12 cellular contexts compared by ENCODE assay signal in genomic region chr5:178642351-178642909, GRCh38. TPM values are rescaled to one million over a fixed set of nuclear protein-coding genes. Genes with fewer than 3 reads are reported as not detected.
DNase-seq lines count a peak whose midpoint lies in the region; ATAC-seq, FAIRE-seq and TF ChIP-seq lines count a peak whose summit lies in the region.
"Had no signal": no experiment of that assay in that cellular context is flagged by ENCODE, and none has a peak within 500 bp of the region (broad histone marks: within the 10 kb centered on the region; RNA-seq: fewer than 3 reads in every experiment).

No MANE protein-coding gene starts in this region.

- H3K4me3 ChIP-seq in AG04449 (ENCODE audit: low read depth, low read length) (no peak overlapping the region), adrenal gland (no peak overlapping the region), foreskin fibroblast (ENCODE audit: low read depth in 1 of 2, low read length in 2 of 2) (no peak overlapping the region)
- H3K4me3 ChIP-seq in naive thymus-derived CD4-positive, alpha-beta T cell (ENCODE audit: low read length), result no peak overlapping the region
- H3K4me3 ChIP-seq: BLaER1 treated with 17β-estradiol and CSF1 and Interleukin-3, amounts not matched to agents 10 nM and 100 nM; transverse colon had no signal

- no peaks in the 10 kb centered on the region for H3K9me3 ChIP-seq in adrenal gland (replicated peaks in 1 of 3)
- H3K9me3 ChIP-seq in naive thymus-derived CD4-positive, alpha-beta T cell (ENCODE audit: control insufficient read depth in 2 of 3, low read length in 3 of 3), result no peaks in the 10 kb centered on the region
- H3K9me3 ChIP-seq: transverse colon had no signal

- no peaks in the 10 kb centered on the region for H3K36me3 ChIP-seq in adrenal gland (replicated peaks in 1 of 2)
- no peaks in the 10 kb centered on the region for H3K36me3 ChIP-seq in naive thymus-derived CD4-positive, alpha-beta T cell (ENCODE audit: control insufficient read depth in 2 of 3, insufficient read depth in 3 of 3, low read length in 3 of 3)
- H3K36me3 ChIP-seq: BLaER1 treated with 17β-estradiol and CSF1 and Interleukin-3, amounts not matched to agents 10 nM and 100 nM; transverse colon had no signal

- no peaks in the 10 kb centered on the region for H3K36me3 Mint-ChIP-seq in HFFc6 (ENCODE audit: low read depth)
- H3K36me3 Mint-ChIP-seq in naive thymus-derived CD4-positive, alpha-beta T cell, result peaks cover 0 to 5% (median 0%) of the 10 kb centered on the region in 5 donors

- TF ChIP-seq POLR2A in adrenal gland (IDR thresholded peaks at IDR 0.05) (no peak), GM12892 (IDR thresholded peaks at IDR 0.05; ENCODE audit: low read depth, low read length) (no peak)

- WGBS in adrenal gland, 4 donors, result 33 to 81% (median 64%) methylated on average over 1 of the region's 1 CpG

- FAIRE-seq in GM12892 (lab: Jason Lieb, UNC), result no peak

- H3K4me1 ChIP-seq in adrenal gland (replicated peaks in 1 of 2), result no peaks in the 10 kb centered on the region
- H3K4me1 ChIP-seq in naive thymus-derived CD4-positive, alpha-beta T cell (ENCODE audit: control insufficient read depth in 2 of 2, insufficient read depth in 2 of 2, low read length in 2 of 2), result no peaks in the 10 kb centered on the region
- H3K4me1 ChIP-seq: transverse colon had no signal

- H3K27ac ChIP-seq in adrenal gland, result peak overlapping the region in 1 of 5 donors; percentile 22
- H3K27ac ChIP-seq in naive thymus-derived CD4-positive, alpha-beta T cell (ENCODE audit: low read depth, low read length), result no peak overlapping the region
- H3K27ac ChIP-seq: BLaER1 treated with 17β-estradiol and CSF1 and Interleukin-3, amounts not matched to agents 10 nM and 100 nM; transverse colon had no signal

- intact Hi-C loops in adrenal gland (cut with DNase I), result no loop called here
- intact Hi-C loops in naive thymus-derived CD4-positive, alpha-beta T cell (cut with micrococcal nuclease), result no loop called here

- POLR2A ChIA-PET in AG04449 (lab: Yijun Ruan, JAX), result interaction anchor here (0.6 to 1.1 kb wide), 2 partner anchors 16 to 17 kb away, joined by 3 to 6 read pairs; partner anchors contain the start of gene CLK4
- POLR2A ChIA-PET in naive thymus-derived CD4-positive, alpha-beta T cell (lab: Charles Lee), result no interaction called here

- peak overlapping the region; percentile 25; the same call in 1 of the 2 replicates for H3K4me3 Mint-ChIP-seq in HFFc6
- no peak overlapping the region for H3K4me3 Mint-ChIP-seq in naive thymus-derived CD4-positive, alpha-beta T cell
- H3K4me3 Mint-ChIP-seq: effector memory CD8-positive, alpha-beta T cell had no signal

- H3K27me3 Mint-ChIP-seq in HFFc6 (ENCODE audit: insufficient read depth), result peaks cover under 1% of the 10 kb centered on the region; the same call in 1 of the 2 replicates
- H3K27me3 Mint-ChIP-seq in naive thymus-derived CD4-positive, alpha-beta T cell, result peaks cover 0 to 5% (median 0%) of the 10 kb centered on the region in 5 donors

- peak; percentile 92 for DNase-seq in AG04449 (ENCODE audit: low read depth, low spot score)
- DNase-seq in HFFc6, result peak; percentile 91
- peak in 5 of 7 donors; percentile 19 to 50 (median 29) for DNase-seq in adrenal gland
- peak; percentile 82 to 96 for DNase-seq in foreskin fibroblast
- no peak for DNase-seq in GM12892 (ENCODE audit: insufficient read length)
- DNase-seq in naive thymus-derived CD4-positive, alpha-beta T cell, result no peak
- DNase-seq in stimulated activated naive CD4-positive, alpha-beta T cell treated with Interleukin-2 at 50 U/mL for 16 hours (lab: John Stamatoyannopoulos, UW), result no peak
- DNase-seq: activated CD4-positive, CD25-positive, alpha-beta regulatory T cell treated with anti-CD3 and anti-CD28 coated beads, Interleukin-2, amount 50 U/mL, for 72 hours; effector memory CD8-positive, alpha-beta T cell; transverse colon had no signal

- H3K27me3 ChIP-seq in adrenal gland, result no peaks in the 10 kb centered on the region
- no peaks in the 10 kb centered on the region for H3K27me3 ChIP-seq in naive thymus-derived CD4-positive, alpha-beta T cell (ENCODE audit: control insufficient read depth in 2 of 2, insufficient read depth in 2 of 2, low read length in 2 of 2)
- H3K27me3 ChIP-seq: BLaER1 treated with 17β-estradiol and CSF1 and Interleukin-3, amounts not matched to agents 10 nM and 100 nM; transverse colon had no signal

- TF ChIP-seq CTCF in AG04449 (IDR thresholded peaks at IDR 0.05; ENCODE audit: insufficient read depth, low read length, missing control alignments) (no peak), HFFc6 (IDR thresholded peaks at IDR 0.05) (no peak), adrenal gland (IDR thresholded peaks at IDR 0.05) (no peak), foreskin fibroblast (IDR thresholded peaks at IDR 0.05; ENCODE audit: low read depth, low read length) (no peak)

- H3K4me1 Mint-ChIP-seq in HFFc6 (ENCODE audit: low read depth), result peaks cover 37% of the 10 kb centered on the region
- H3K4me1 Mint-ChIP-seq in naive thymus-derived CD4-positive, alpha-beta T cell, result peaks cover 0 to 5% (median 0%) of the 10 kb centered on the region in 7 donors

- H3K27ac Mint-ChIP-seq in HFFc6, result peak overlapping the region; percentile 32
- H3K27ac Mint-ChIP-seq in naive thymus-derived CD4-positive, alpha-beta T cell, result no peak overlapping the region
- H3K27ac Mint-ChIP-seq: effector memory CD8-positive, alpha-beta T cell had no signal

- ATAC-seq in GM21737 (IDR thresholded peaks at IDR 0.05; ENCODE audit: unreplicated experiment), result no peak
- no peak for ATAC-seq in naive thymus-derived CD4-positive, alpha-beta T cell
- ATAC-seq: effector memory CD8-positive, alpha-beta T cell had no signal

- CTCF ChIA-PET in AG04449 (lab: Yijun Ruan, JAX), result no interaction called here
- CTCF ChIA-PET in naive thymus-derived CD4-positive, alpha-beta T cell (lab: Charles Lee), result no interaction called here

- H3K9me3 Mint-ChIP-seq in HFFc6, result no peaks in the 10 kb centered on the region
- peaks cover 0 to 18% (median 0%) of the 10 kb centered on the region in 11 donors for H3K9me3 Mint-ChIP-seq in naive thymus-derived CD4-positive, alpha-beta T cell
- H3K9me3 Mint-ChIP-seq: effector memory CD8-positive, alpha-beta T cell had no signal

RNA-seq across cellular contexts. Expression of gene CLK4, which starts 15.6 kb away (rescaled TPM):
- 10 to 100 TPM in 2 of 6 experiments, 1 to 10 TPM in 4; 8.5 to 11.7 (median 8.8) TPM for total RNA-seq in HFFc6 (2021; fragmentation: NEBNext Ultra II Directional; extraction: Animal tissue kit (Norgen Biotek cat#: 25700))
- total RNA-seq in adrenal gland, result 10 to 100 TPM in 7 of 8 donors, 1 to 10 TPM in 1; 7.3 to 44.6 (median 24.5) TPM
- 10 to 100 TPM; 15.1 to 57.0 (median 33.5) TPM for polyA plus RNA-seq in adrenal gland
- 13.8 TPM for polyA plus RNA-seq in GM12892 (2012; ENCODE audit: missing spikeins)
- total RNA-seq in naive thymus-derived CD4-positive, alpha-beta T cell, result 100 to 1,000 TPM in 3 of 5 experiments, 10 to 100 TPM in 2; 38.0 to 154 (median 106) TPM
- 10 to 100 TPM; 17.8 to 26.9 TPM for polyA plus RNA-seq in naive thymus-derived CD4-positive, alpha-beta T cell

RNA-seq across cellular contexts. Expression of gene COL23A1, which starts 52.2 kb away (rescaled TPM):
- total RNA-seq in HFFc6 (2021; fragmentation: NEBNext Ultra II Directional; extraction: Animal tissue kit (Norgen Biotek cat#: 25700)), result not detected
- 1 to 10 TPM in 3 of 8 donors, under 1 TPM in 5; 0.36 to 1.4 (median 0.88) TPM for total RNA-seq in adrenal gland
- 1 to 10 TPM in 2 of 3 donors, under 1 TPM in 1; 0.09 to 4.4 (median 2.4) TPM for polyA plus RNA-seq in adrenal gland
- not detected for polyA plus RNA-seq in GM12892 (2012; ENCODE audit: missing spikeins)
- total RNA-seq in naive thymus-derived CD4-positive, alpha-beta T cell, result under 1 TPM in 3 of 5 experiments, not detected in 2; 0.13 to 0.32 (median 0.22) TPM
- polyA plus RNA-seq in naive thymus-derived CD4-positive, alpha-beta T cell, result not detected

Comparison
In these comparisons a context has a peak if more than half of its experiments do, and no peak if none do; other contexts are left out.
1. DNase-seq: peak in AG04449 (single experiment), HFFc6 (single experiment), adrenal gland (5 of 7) and foreskin fibroblast (2 of 2); none in GM12892 (single experiment), naive thymus-derived CD4-positive, alpha-beta T cell (0 of 9) and stimulated activated naive CD4-positive, alpha-beta T cell treated with Interleukin-2 at 50 U/mL for 16 hours (single experiment).